In genomic region chr5:93158841-93159240, GRCh38 we compare ENCODE assay signal across 22 cellular contexts.
DNase-seq lines count a peak whose midpoint lies in the region; ATAC-seq and TF ChIP-seq lines count a peak whose summit lies in the region.
"Had no signal": no experiment of that assay in that cellular context is flagged by ENCODE, and none has a peak within 500 bp of the region (broad histone marks: within the 10 kb centered on the region; RNA-seq: fewer than 3 reads in every experiment).

No MANE protein-coding gene starts in this region.

- H3K27ac ChIP-seq in mammary epithelial cell (ENCODE audit: insufficient read depth, low read depth, low read length) (no peak overlapping the region), smooth muscle cell (ENCODE audit: low read depth) (peak overlapping the region; percentile 58)
- H3K27ac ChIP-seq: 22Rv1, heart right ventricle, HL-60, prostate gland had no signal

- H3K27me3 ChIP-seq in mammary epithelial cell (ENCODE audit: insufficient read depth, low read length) (no peaks in the 10 kb centered on the region), smooth muscle cell (ENCODE audit: low read depth) (no peaks in the 10 kb centered on the region)
- H3K27me3 ChIP-seq: heart right ventricle had no signal

- intact Hi-C loops in mammary epithelial cell (cut with micrococcal nuclease), result no loop called here
- intact Hi-C loops in MCF 10A (cut with micrococcal nuclease), result no loop called here

- TF ChIP-seq CTCF in mammary epithelial cell (conservative IDR thresholded peaks at IDR 0.05 in 1 of 2, IDR thresholded peaks at IDR 0.05 in 1 of 2; ENCODE audit: extremely low read depth in 1 of 2, insufficient read depth in 1 of 2, low read depth in 1 of 2, low read length in 2 of 2) (no peak), MCF 10A (IDR thresholded peaks at IDR 0.05; ENCODE audit: unreplicated experiment) (no peak), smooth muscle cell (IDR thresholded peaks at IDR 0.05; ENCODE audit: borderline replicate concordance, insufficient read depth, poor library complexity, severe bottlenecking) (no peak), omental fat pad (IDR thresholded peaks at IDR 0.05) (no peak)

- H4K20me1 ChIP-seq in mammary epithelial cell (ENCODE audit: insufficient read depth, low read length), result no peaks in the 10 kb centered on the region
- H4K20me1 ChIP-seq in smooth muscle cell (ENCODE audit: low read depth), result no peaks in the 10 kb centered on the region

- H3K9me3 ChIP-seq in mammary epithelial cell (replicated peaks; ENCODE audit: insufficient read depth, low read length) (no peaks in the 10 kb centered on the region), smooth muscle cell (replicated peaks; ENCODE audit: low read depth) (no peaks in the 10 kb centered on the region)
- H3K9me3 ChIP-seq: heart right ventricle, prostate gland had no signal

- CTCF ChIA-PET in mammary epithelial cell (lab: Charles Lee; ENCODE audit: low non-redundant PET) (no interaction called here), MCF 10A (lab: Yijun Ruan, JAX) (no interaction called here)

- H2AFZ ChIP-seq in mammary epithelial cell (ENCODE audit: low read depth, low read length) (peak overlapping the region; percentile 70), smooth muscle cell (ENCODE audit: low read depth) (peak overlapping the region; percentile 40)

- peaks cover 39% of the 10 kb centered on the region for H3K4me1 ChIP-seq in mammary epithelial cell (ENCODE audit: insufficient read depth, low read length)
- peaks cover 28% of the 10 kb centered on the region for H3K4me1 ChIP-seq in smooth muscle cell (ENCODE audit: low read depth)
- H3K4me1 ChIP-seq: prostate gland had no signal

- BruUV-seq in mammary epithelial cell (replicated peaks; lab: Mats Ljungman, UMichigan) (no TSS peak), MCF 10A (replicated peaks; lab: Mats Ljungman, UMichigan) (no TSS peak)

- no peak for ATAC-seq in omental fat pad (ENCODE audit: low FRiP score)
- ATAC-seq: activated T-cell treated with anti-CD3 and anti-CD28 coated beads, Interleukin-2, amount 50 U/mL, for 4 hours; heart right ventricle had no signal

- 40% methylated on average over 2 of the region's 3 CpGs for WGBS in mammary epithelial cell (ENCODE audit: low coverage, missing lambda C conversion rate)
- WGBS in smooth muscle cell (ENCODE audit: low lambda C conversion rate), result 48% methylated on average over 3 of the region's 3 CpGs

- H3K4me3 ChIP-seq in mammary epithelial cell (replicated peaks in 1 of 3; ENCODE audit: insufficient read depth in 1 of 3, low read depth in 2 of 3, low read length in 3 of 3), result no peak overlapping the region
- no peak overlapping the region for H3K4me3 ChIP-seq in smooth muscle cell
- H3K4me3 ChIP-seq: heart right ventricle, prostate gland had no signal

- H3F3A ChIP-seq in smooth muscle cell (ENCODE audit: low read depth), result peaks cover 3% of the 10 kb centered on the region

- H3K4me2 ChIP-seq in mammary epithelial cell (ENCODE audit: insufficient read depth, low read depth, low read length) (no peak overlapping the region), smooth muscle cell (no peak overlapping the region)

- no peaks in the 10 kb centered on the region for H3K36me3 ChIP-seq in mammary epithelial cell (ENCODE audit: insufficient read depth, low read length)
- H3K36me3 ChIP-seq in smooth muscle cell (ENCODE audit: low read depth), result no peaks in the 10 kb centered on the region
- H3K36me3 ChIP-seq: heart right ventricle, prostate gland had no signal

- dilution Hi-C loops in mammary epithelial cell (cut with HindIII; ENCODE audit: low sequenced_read_pairs), result no loop called here

- H3K27ac Mint-ChIP-seq in MCF 10A (ENCODE audit: low read depth, unreplicated experiment), result no peak overlapping the region
- H3K27ac Mint-ChIP-seq: activated CD4-positive, alpha-beta T cell treated with anti-CD3 and anti-CD28 coated beads, Interleukin-2, amount 10 ng/mL, durations not matched to agents 7 days and 5 days; CD4-positive, alpha-beta memory T cell had no signal

- H3K4me1 Mint-ChIP-seq in MCF 10A (ENCODE audit: insufficient read depth, unreplicated experiment), result peaks cover 15% of the 10 kb centered on the region
- H3K4me1 Mint-ChIP-seq: activated CD4-positive, alpha-beta T cell treated with anti-CD3 and anti-CD28 coated beads, Interleukin-2, amount 10 ng/mL, durations not matched to agents 7 days and 5 days; CD4-positive, alpha-beta memory T cell had no signal

- H3K9ac ChIP-seq in mammary epithelial cell (ENCODE audit: insufficient read depth, low read length), result no peak overlapping the region
- no peak overlapping the region for H3K9ac ChIP-seq in smooth muscle cell (ENCODE audit: low read depth)

- H3K9me3 Mint-ChIP-seq in MCF 10A (ENCODE audit: unreplicated experiment), result no peaks in the 10 kb centered on the region
- H3K9me3 Mint-ChIP-seq: activated CD4-positive, alpha-beta T cell treated with anti-CD3 and anti-CD28 coated beads, Interleukin-2, amount 10 ng/mL, durations not matched to agents 7 days and 5 days; activated T-cell treated with anti-CD3 and anti-CD28 coated beads, Interleukin-2, amount 50 U/mL, for 4 hours had no signal

- peaks cover 6% of the 10 kb centered on the region for H3K36me3 Mint-ChIP-seq in MCF 10A (ENCODE audit: insufficient read depth, unreplicated experiment)
- H3K36me3 Mint-ChIP-seq: CD4-positive, alpha-beta memory T cell had no signal

- H3K27me3 Mint-ChIP-seq in MCF 10A (ENCODE audit: insufficient read depth, unreplicated experiment), result no peaks in the 10 kb centered on the region
- H3K27me3 Mint-ChIP-seq: activated CD4-positive, alpha-beta T cell treated with anti-CD3 and anti-CD28 coated beads, Interleukin-2, amount 10 ng/mL, durations not matched to agents 7 days and 5 days; CD4-positive, alpha-beta memory T cell had no signal

- H3K4me3 Mint-ChIP-seq in MCF 10A (ENCODE audit: unreplicated experiment), result no peak overlapping the region
- H3K4me3 Mint-ChIP-seq: activated CD4-positive, alpha-beta T cell treated with anti-CD3 and anti-CD28 coated beads, Interleukin-2, amount 10 ng/mL, durations not matched to agents 7 days and 5 days; activated T-cell treated with anti-CD3 and anti-CD28 coated beads, Interleukin-2, amount 50 U/mL, for 4 hours had no signal

- DNase-seq in mammary epithelial cell, result no peak
- no peak for DNase-seq in MCF 10A (ENCODE audit: unreplicated experiment)
- peak; percentile 72 for DNase-seq in M059J (ENCODE audit: low read depth)
- peak; percentile 51 for DNase-seq in fibroblast of gingiva (ENCODE audit: low read depth)
- DNase-seq in smooth muscle cell (lab: John Stamatoyannopoulos, UW; ENCODE audit: unreplicated experiment), result no peak
- DNase-seq in UCSD-AML1 (lab: John Stamatoyannopoulos, UW; ENCODE audit: unreplicated experiment), result no peak
- no peak for DNase-seq in omental fat pad (ENCODE audit: low spot score)
- DNase-seq in activated CD4-positive, CD25-positive, alpha-beta regulatory T cell treated with anti-CD3 and anti-CD28 coated beads, Interleukin-2, amount 50 U/mL, for 72 hours, result no peak
- DNase-seq: activated CD4-positive, alpha-beta T cell treated with anti-CD3 and anti-CD28 coated beads, Interleukin-2, amount 10 ng/mL, durations not matched to agents 7 days and 5 days; activated naive CD4-positive, alpha-beta T cell treated with Interleukin-2 at 50 U/mL for 16 hours; activated T-cell treated with anti-CD3 and anti-CD28 coated beads, Interleukin-2, amount 50 U/mL, for 4 hours; CD4-positive, alpha-beta memory T cell; heart right ventricle; NCI-H1092 treated with DMSO at 0.1 percent for 48 hours; NCI-H187; NCI-H524; SHP77; stimulated activated naive CD4-positive, alpha-beta T cell treated with Interleukin-2 at 50 U/mL for 16 hours; T-helper 9 cell had no signal

- POLR2A ChIA-PET in MCF 10A (lab: Yijun Ruan, JAX), result no interaction called here

- in situ Hi-C loops in mammary epithelial cell (cut with MboI; ENCODE audit: low sequenced_read_pairs in 2 of 2), result no loop called here

- no peaks in the 10 kb centered on the region for H3K79me2 ChIP-seq in mammary epithelial cell (ENCODE audit: insufficient read depth, low read length)
- H3K79me2 ChIP-seq in smooth muscle cell (ENCODE audit: low read depth), result no peaks in the 10 kb centered on the region

Comparison
In these comparisons a context has a peak if more than half of its experiments do, and no peak if none do; other contexts are left out.
1. DNase-seq: peak in M059J (single experiment) and fibroblast of gingiva (single experiment); none in mammary epithelial cell (single experiment), MCF 10A (single experiment), smooth muscle cell (single experiment), UCSD-AML1 (single experiment), omental fat pad (single experiment) and activated CD4-positive, CD25-positive, alpha-beta regulatory T cell treated with anti-CD3 and anti-CD28 coated beads, Interleukin-2, amount 50 U/mL, for 72 hours (single experiment).